Comparison of ENCODE assay signal across 8 cellular contexts in genomic region chr9:128159073-128159783, GRCh38. TPM values are rescaled to one million over a fixed set of nuclear protein-coding genes. Genes with fewer than 3 reads are reported as not detected.
DNase-seq lines count a peak whose midpoint lies in the region; ATAC-seq, FAIRE-seq and TF ChIP-seq lines count a peak whose summit lies in the region.

No MANE protein-coding gene starts in this region.

- peak overlapping the region; percentile 82 for H3K4me2 ChIP-seq in A549

- WGBS in A549 (ENCODE audit: missing lambda C conversion rate), result 62% methylated on average over 17 of the region's 19 CpGs

- peak overlapping the region; percentile 86 to 87 for H3K27ac ChIP-seq in A549
- H3K27ac ChIP-seq in layer of hippocampus (ENCODE audit: low read depth, low read length), result peak overlapping the region; percentile 78

- no peak for TF ChIP-seq POLR2A in A549 (IDR thresholded peaks at IDR 0.05; ENCODE audit: low read length)

- no peak for DNase-seq in A549 (ENCODE audit: low read depth in 1 of 2, low spot score in 1 of 2)
- no peak for DNase-seq in HFF-Myc (ENCODE audit: extremely low read depth, low read depth)
- DNase-seq in T follicular helper cell (ENCODE audit: low read depth), result peak; percentile 43
- no peak for DNase-seq in astrocyte of the spinal cord (ENCODE audit: low read depth, low spot score)
- peak; percentile 12 to 15 for DNase-seq in stimulated activated CD8-positive, alpha-beta memory T cell treated with anti-CD3 and anti-CD28 coated beads, Interleukin-2, amount 100 ng/mL, for 1 hour (ENCODE audit: low read depth in 2 of 2)
- DNase-seq in dedifferentiated amniotic fluid mesenchymal stem cell (ENCODE audit: extremely low spot score), result no peak

- TF ChIP-seq RAD21 in A549 (conservative IDR thresholded peaks at IDR 0.05 in 1 of 2, IDR thresholded peaks at IDR 0.05 in 1 of 2), result no peak

- POLR2A ChIA-PET in A549 (lab: Yijun Ruan, JAX), result interaction anchor here (0.7 to 1.6 kb wide), 10 partner anchors 8 to 117 kb away, joined by 3 to 12 read pairs (median 4); partner anchors contain the start of genes GOLGA2 and SWI5

- in situ Hi-C loops in astrocyte of the spinal cord (cut with HindIII; ENCODE audit: low sequenced_read_pairs), result no loop called here

- H3K27me3 ChIP-seq in layer of hippocampus (ENCODE audit: control insufficient read depth, insufficient read depth, low read length), result no peaks in the 10 kb centered on the region

- peak; percentile 9 to 20; a peak in 5 of 6 replicates for ATAC-seq in A549
- ATAC-seq in GM21825 (IDR thresholded peaks at IDR 0.05; ENCODE audit: unreplicated experiment), result no peak

- H3K4me3 ChIP-seq in A549, result peak overlapping the region; percentile 44
- H3K4me3 ChIP-seq in HFF-Myc (replicated peaks; ENCODE audit: low read depth, low read length), result peak overlapping the region; percentile 43
- peak overlapping the region; percentile 42 for H3K4me3 ChIP-seq in astrocyte of the spinal cord (ENCODE audit: low read depth, low read length)

- no peaks in the 10 kb centered on the region for H3K9me3 ChIP-seq in A549

- TF ChIP-seq EP300 in A549 (IDR thresholded peaks at IDR 0.05), result no peak

- FAIRE-seq in A549 (lab: Jason Lieb, UNC), result no peak

- CTCF ChIA-PET in A549 (lab: Yijun Ruan, JAX), result interaction anchor here (0.6 to 3.2 kb wide), 6 partner anchors 22 to 42 kb away, joined by 3 to 14 read pairs (median 4); no protein-coding TSS in a partner anchor

- TF ChIP-seq CTCF in A549 (IDR thresholded peaks at IDR 0.05), result no peak
- TF ChIP-seq CTCF in HFF-Myc (IDR thresholded peaks at IDR 0.05; ENCODE audit: low read depth, low read length, missing control alignments), result no peak
- TF ChIP-seq CTCF in astrocyte of the spinal cord (IDR thresholded peaks at IDR 0.05; ENCODE audit: low read depth, low read length), result no peak

- peaks cover 11% of the 10 kb centered on the region; the same call in 1 of the 3 replicates for H3K4me1 ChIP-seq in A549

TF ChIP-seq in A549, 52 proteins besides CTCF, POLR2A, EP300 and RAD21:
- TF ChIP-seq FOXS1 (CRISPR knock-in tag; IDR thresholded peaks at IDR 0.05) (no peak), HOXA7 (CRISPR knock-in tag; IDR thresholded peaks at IDR 0.05) (0 out of 2 replicates have a peak, but pooled peaks have one; percentile 17), CBX8 (IDR thresholded peaks at IDR 0.05) (no peak), RARB (CRISPR knock-in tag; IDR thresholded peaks at IDR 0.05) (no peak), SMC3 (IDR thresholded peaks at IDR 0.05) (no peak), E2F6 (IDR thresholded peaks at IDR 0.05; ENCODE audit: borderline replicate concordance, low read depth) (0 out of 2 replicates have a peak, but pooled peaks have one; percentile 17)

RNA-seq across cellular contexts. Expression of gene BBLN, which starts 0.8 kb away (rescaled TPM):
- polyA plus RNA-seq in A549 (2011; rRNA removed), result 23.0 and 23.8 TPM in 2 replicates
- 39.6 and 58.1 TPM in 2 replicates for polyA plus RNA-seq in A549 (2012; cell fraction: cytosol; rRNA removed)
- 36.5 and 39.0 TPM in 2 replicates for polyA plus RNA-seq in A549 (2012; cell fraction: nucleus; rRNA removed)
- polyA plus RNA-seq in A549 (2017; fragmentation: RNase III; extraction: RNeasy Plus Mini Kit Qiagen cat#74134 plus additional on column Dnase treatment), result 23.3 to 28.1 TPM (median 26.0 TPM) in 3 replicates
- polyA minus RNA-seq in A549 (2011; rRNA and poly(A)+ RNA removed), result 8.4 and 8.9 TPM in 2 replicates

RNA-seq across cellular contexts. Expression of gene LCN2, which starts 10.0 kb away (rescaled TPM):
- polyA plus RNA-seq in A549 (2011; rRNA removed) (11.9 and 18.1 TPM in 2 replicates), A549 (2017; fragmentation: RNase III; extraction: RNeasy Plus Mini Kit Qiagen cat#74134 plus additional on column Dnase treatment) (2.3 to 3.0 TPM (median 2.6 TPM) in 3 replicates)
- polyA plus RNA-seq in A549 (2012; cell fraction: cytosol; rRNA removed), result 0.89 and 0.93 TPM in 2 replicates
- polyA plus RNA-seq in A549 (2012; cell fraction: nucleus; rRNA removed), result 0.55 and 1.0 TPM in 2 replicates
- 5.7 and 7.4 TPM in 2 replicates for polyA minus RNA-seq in A549 (2011; rRNA and poly(A)+ RNA removed)

RNA-seq across cellular contexts. Expression of gene PTGES2, which starts 31.7 kb away (rescaled TPM):
- polyA plus RNA-seq in A549 (2011; rRNA removed), result 79.8 and 94.5 TPM in 2 replicates
- 191 and 205 TPM in 2 replicates for polyA plus RNA-seq in A549 (2012; cell fraction: cytosol; rRNA removed)
- polyA plus RNA-seq in A549 (2012; cell fraction: nucleus; rRNA removed), result 242 and 295 TPM in 2 replicates
- polyA plus RNA-seq in A549 (2017; fragmentation: RNase III; extraction: RNeasy Plus Mini Kit Qiagen cat#74134 plus additional on column Dnase treatment), result 92.6 to 97.2 TPM (median 94.1 TPM) in 3 replicates
- 95.4 and 96.9 TPM in 2 replicates for polyA minus RNA-seq in A549 (2011; rRNA and poly(A)+ RNA removed)

RNA-seq across cellular contexts. Expression of gene CIZ1, which starts 32.1 kb away (rescaled TPM):
- polyA plus RNA-seq in A549 (2011; rRNA removed) (39.2 and 50.3 TPM in 2 replicates), A549 (2017; fragmentation: RNase III; extraction: RNeasy Plus Mini Kit Qiagen cat#74134 plus additional on column Dnase treatment) (83.0 to 93.6 TPM (median 92.5 TPM) in 3 replicates)
- polyA plus RNA-seq in A549 (2012; cell fraction: cytosol; rRNA removed), result 40.3 and 49.3 TPM in 2 replicates
- polyA plus RNA-seq in A549 (2012; cell fraction: nucleus; rRNA removed), result 87.4 and 112 TPM in 2 replicates
- 47.2 and 76.6 TPM in 2 replicates for polyA minus RNA-seq in A549 (2011; rRNA and poly(A)+ RNA removed)

RNA-seq across cellular contexts. Expression of gene DNM1, which starts 44.0 kb away (rescaled TPM):
- 60.2 and 70.7 TPM in 2 replicates for polyA plus RNA-seq in A549 (2011; rRNA removed)
- 65.9 and 77.9 TPM in 2 replicates for polyA plus RNA-seq in A549 (2012; cell fraction: cytosol; rRNA removed)
- 394 and 431 TPM in 2 replicates for polyA plus RNA-seq in A549 (2012; cell fraction: nucleus; rRNA removed)
- polyA plus RNA-seq in A549 (2017; fragmentation: RNase III; extraction: RNeasy Plus Mini Kit Qiagen cat#74134 plus additional on column Dnase treatment), result 99.8 to 139 TPM (median 136 TPM) in 3 replicates
- polyA minus RNA-seq in A549 (2011; rRNA and poly(A)+ RNA removed), result 198 and 226 TPM in 2 replicates

Comparison
In these comparisons a context has a peak if more than half of its experiments do, and no peak if none do; other contexts are left out.
1. DNase-seq: peak in T follicular helper cell (single experiment) and stimulated activated CD8-positive, alpha-beta memory T cell treated with anti-CD3 and anti-CD28 coated beads, Interleukin-2, amount 100 ng/mL, for 1 hour (2 of 2); none in A549 (0 of 2), HFF-Myc (single experiment), astrocyte of the spinal cord (single experiment) and dedifferentiated amniotic fluid mesenchymal stem cell (single experiment).
2. Peak in every context shown above with its lines, with median percentiles within 50 percentile points of each other: H3K4me3 ChIP-seq.